ENCODE assay signal across 16 cellular contexts in the genomic region with DNA sequence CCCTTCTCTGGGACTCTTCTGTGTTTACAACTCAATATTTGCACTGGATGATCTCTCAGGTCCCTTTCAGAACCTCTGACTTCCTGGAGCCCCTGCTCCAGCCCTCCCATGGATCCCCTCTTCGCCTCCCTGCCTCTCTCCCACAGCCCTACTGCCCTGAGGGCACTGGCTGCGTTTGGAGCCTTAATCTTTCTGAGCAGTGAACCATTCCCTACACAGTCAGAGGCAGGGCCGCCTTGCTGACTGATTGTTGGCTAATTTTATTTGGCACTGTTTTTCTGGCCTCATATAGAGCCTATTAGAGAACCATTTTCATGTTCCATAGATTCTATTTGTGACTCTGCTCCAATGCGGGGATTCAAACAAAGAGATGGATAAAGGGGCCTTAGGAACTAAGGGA.
DNase-seq lines count a peak whose midpoint lies in the region; TF ChIP-seq lines count a peak whose summit lies in the region.
"Had no signal": no experiment of that assay in that cellular context is flagged by ENCODE, and none has a peak within 500 bp of the region (broad histone marks: within the 10 kb centered on the region; RNA-seq: fewer than 3 reads in every experiment).

No MANE protein-coding gene starts in this region.

- DNase-seq in NCI-H2081 (lab: John Stamatoyannopoulos, UW) (peak; percentile 81 to 94), mesendoderm (peak; percentile 38), hypothalamus (lab: John Stamatoyannopoulos, UW) (no peak)
- DNase-seq in stimulated activated CD4-positive, alpha-beta T cell treated with anti-CD3 and anti-CD28 coated beads, Interleukin-4, amount 100 ng/mL, for 1 hour = no peak
- no peak for DNase-seq in activated T-cell treated with anti-CD3 and anti-CD28 coated beads, Interleukin-2, amount 50 U/mL, for 1 hour
- DNase-seq in activated CD4-positive, alpha-beta T cell treated with anti-CD3 and anti-CD28 coated beads, Interleukin-2, amount 50 U/mL, for 1 hour = no peak
- DNase-seq: CD4-positive, CD25-positive, alpha-beta regulatory T cell; DMS79; NCI-H1930; NCI-H2171 treated with DMSO at 0.1 percent for 48 hours; NCI-H774; RPMI8226; SIG-M5 had no signal

- H2BK120ac ChIP-seq in mesendoderm (ENCODE audit: low read depth, low read length) = no peak overlapping the region

- H3K18ac ChIP-seq in mesendoderm (ENCODE audit: low read length) = no peak overlapping the region

- H3K4me1 ChIP-seq in mesendoderm (ENCODE audit: control insufficient read depth, low read depth, low read length) = peaks cover 2% of the 10 kb centered on the region

- H3K36me3 ChIP-seq in mesendoderm (ENCODE audit: control insufficient read depth, insufficient read depth, low read length) = no peaks in the 10 kb centered on the region

- no peak overlapping the region for H2BK5ac ChIP-seq in mesendoderm (ENCODE audit: low read length)

- no peaks in the 10 kb centered on the region for H3K79me2 ChIP-seq in mesendoderm (ENCODE audit: control insufficient read depth, insufficient read depth, low read length)

- no peaks in the 10 kb centered on the region for H3K27me3 ChIP-seq in mesendoderm (ENCODE audit: insufficient read depth, low read length, poor library complexity)

- H2AK5ac ChIP-seq in mesendoderm (ENCODE audit: low read length) = no peak overlapping the region

- no peak overlapping the region for H4K8ac ChIP-seq in mesendoderm (ENCODE audit: low read depth, low read length)

- no peak overlapping the region for H3K9ac ChIP-seq in mesendoderm (ENCODE audit: low read length)

- H3K4me3 Mint-ChIP-seq in brain = no peak overlapping the region
- H3K4me3 Mint-ChIP-seq: B cell; CD4-positive, CD25-positive, alpha-beta regulatory T cell; GM23338 had no signal

- H4K5ac ChIP-seq in mesendoderm (ENCODE audit: low read length) = no peak overlapping the region

- no peak overlapping the region for H3K23ac ChIP-seq in mesendoderm (ENCODE audit: low read length)

- no CpG with 5 or more reads among the region's 4 CpGs for WGBS in mesendoderm (ENCODE audit: extremely low coverage, insufficient coverage, low lambda C conversion rate)

- no peaks in the 10 kb centered on the region for H3K36me3 Mint-ChIP-seq in brain
- H3K36me3 Mint-ChIP-seq: CD4-positive, CD25-positive, alpha-beta regulatory T cell had no signal

- H3K79me1 ChIP-seq in mesendoderm (ENCODE audit: low read length) = no peaks in the 10 kb centered on the region

- H3K27me3 Mint-ChIP-seq in brain = no peaks in the 10 kb centered on the region
- H3K27me3 Mint-ChIP-seq: CD4-positive, CD25-positive, alpha-beta regulatory T cell had no signal

- no peak overlapping the region for H3K27ac ChIP-seq in mesendoderm (ENCODE audit: low read depth, low read length)

- peaks cover 41% of the 10 kb centered on the region for H3K4me1 Mint-ChIP-seq in brain
- H3K4me1 Mint-ChIP-seq: B cell; CD4-positive, CD25-positive, alpha-beta regulatory T cell had no signal

- no peak overlapping the region for H3K56ac ChIP-seq in mesendoderm (ENCODE audit: low read length)

- peak overlapping the region in 4 of 5 experiments; percentile 26 to 74 (median 42) for H3K27ac Mint-ChIP-seq in brain
- H3K27ac Mint-ChIP-seq: B cell; CD4-positive, CD25-positive, alpha-beta regulatory T cell; GM23338 had no signal

- H3K4me2 ChIP-seq in mesendoderm (ENCODE audit: low read length) = no peak overlapping the region
- H3K4me2 ChIP-seq: GM23338 had no signal

- H3K9me3 Mint-ChIP-seq in brain = no peaks in the 10 kb centered on the region
- H3K9me3 Mint-ChIP-seq: GM23338 had no signal

- TF ChIP-seq CTCF in brain (conservative IDR thresholded peaks at IDR 0.05) = no peak

- H2BK15ac ChIP-seq in mesendoderm (replicated peaks; ENCODE audit: low read depth) = no peak overlapping the region

- no peak overlapping the region for H3K4me3 ChIP-seq in mesendoderm (ENCODE audit: low read length)
- H3K4me3 ChIP-seq: GM23338 had no signal

- no peak overlapping the region for H3K4ac ChIP-seq in mesendoderm (ENCODE audit: low read depth, low read length)

Comparison
In these comparisons a context has a peak if more than half of its experiments do, and no peak if none do; other contexts are left out.
1. DNase-seq: peak in NCI-H2081 (2 of 2) and mesendoderm (single experiment); none in stimulated activated CD4-positive, alpha-beta T cell treated with anti-CD3 and anti-CD28 coated beads, Interleukin-4, amount 100 ng/mL, for 1 hour (single experiment), activated T-cell treated with anti-CD3 and anti-CD28 coated beads, Interleukin-2, amount 50 U/mL, for 1 hour (single experiment), activated CD4-positive, alpha-beta T cell treated with anti-CD3 and anti-CD28 coated beads, Interleukin-2, amount 50 U/mL, for 1 hour (single experiment) and hypothalamus (0 of 51).